In genomic region chr5:163760498-163760897, GRCh38 we compare ENCODE assay signal across 14 cellular contexts.
DNase-seq lines count a peak whose midpoint lies in the region; ATAC-seq and TF ChIP-seq lines count a peak whose summit lies in the region.
"Had no signal": no experiment of that assay in that cellular context is flagged by ENCODE, and none has a peak within 500 bp of the region (broad histone marks: within the 10 kb centered on the region; RNA-seq: fewer than 3 reads in every experiment).

No MANE protein-coding gene starts in this region.

- WGBS in mesendoderm (ENCODE audit: extremely low coverage, insufficient coverage, low lambda C conversion rate): no CpG with 5 or more reads among the region's 3 CpGs

- DNase-seq in AG10803 (ENCODE audit: low read depth) (peak; percentile 76), M059J (ENCODE audit: low read depth) (peak; percentile 90), cardiac fibroblast (ENCODE audit: low read depth in 2 of 2) (peak; percentile 97 to 99), lower lobe of right lung (no peak), mesendoderm (no peak)
- no peak for DNase-seq in effector CD8-positive, alpha-beta T cell (lab: John Stamatoyannopoulos, UW)
- DNase-seq: activated naive CD8-positive, alpha-beta T cell treated with anti-CD3 and anti-CD28 coated beads, Interleukin-2, amount 10 ng/mL, durations not matched to agents 7 days and 5 days; CD4-positive, CD25-positive, alpha-beta regulatory T cell; islet precursor cell; NCI-H1417; stimulated activated CD4-positive, alpha-beta T cell treated with anti-CD3 and anti-CD28 coated beads, Interleukin-4, amount 100 ng/mL, for 24 hours; T-helper 2 cell had no signal

- H3K4ac ChIP-seq in mesendoderm (ENCODE audit: low read depth, low read length): no peak overlapping the region

- H3K4me2 ChIP-seq in mesendoderm (ENCODE audit: low read length): no peak overlapping the region

- no peak overlapping the region for H3K9ac ChIP-seq in mesendoderm (ENCODE audit: low read length)

- no peak overlapping the region for H2BK15ac ChIP-seq in mesendoderm (replicated peaks; ENCODE audit: low read depth)

- no peaks in the 10 kb centered on the region for H3K9me3 ChIP-seq in lower lobe of right lung

- H3K79me1 ChIP-seq in mesendoderm (ENCODE audit: low read length): no peaks in the 10 kb centered on the region

- intact Hi-C loops in lower lobe of right lung (cut with DNase I): no loop called here

- H3K4me3 ChIP-seq in AG10803 (ENCODE audit: low read length) (no peak overlapping the region), cardiac fibroblast (replicated peaks in 1 of 2; ENCODE audit: low read depth in 2 of 2, low read length in 2 of 2) (no peak overlapping the region), lower lobe of right lung (no peak overlapping the region), mesendoderm (ENCODE audit: low read length) (no peak overlapping the region)

- ATAC-seq in lower lobe of right lung: peak; percentile 56 to 66
- no peak for ATAC-seq in HG03159 (IDR thresholded peaks at IDR 0.05; ENCODE audit: unreplicated experiment)
- no peak for ATAC-seq in HG02610 (IDR thresholded peaks at IDR 0.05; ENCODE audit: unreplicated experiment)

- H3K56ac ChIP-seq in mesendoderm (ENCODE audit: low read length): no peak overlapping the region

- H2BK5ac ChIP-seq in mesendoderm (ENCODE audit: low read length): no peak overlapping the region

- TF ChIP-seq CTCF in AG10803 (conservative IDR thresholded peaks at IDR 0.05; ENCODE audit: low read length): no peak
- TF ChIP-seq CTCF in cardiac fibroblast (IDR thresholded peaks at IDR 0.05; ENCODE audit: low read depth, low read length): no peak
- TF ChIP-seq CTCF in lower lobe of right lung (IDR thresholded peaks at IDR 0.05): no peak

- no peak overlapping the region for H3K23ac ChIP-seq in mesendoderm (ENCODE audit: low read length)

- no peak overlapping the region for H4K8ac ChIP-seq in mesendoderm (ENCODE audit: low read depth, low read length)

- H3K18ac ChIP-seq in mesendoderm (ENCODE audit: low read length): no peak overlapping the region

- H2AK5ac ChIP-seq in mesendoderm (ENCODE audit: low read length): no peak overlapping the region

- H3K4me1 ChIP-seq in lower lobe of right lung (no peaks in the 10 kb centered on the region), mesendoderm (ENCODE audit: control insufficient read depth, low read depth, low read length) (no peaks in the 10 kb centered on the region)

- no peaks in the 10 kb centered on the region for H3K79me2 ChIP-seq in mesendoderm (ENCODE audit: control insufficient read depth, insufficient read depth, low read length)

- H2BK120ac ChIP-seq in mesendoderm (ENCODE audit: low read depth, low read length): no peak overlapping the region

- no peak overlapping the region for H4K5ac ChIP-seq in mesendoderm (ENCODE audit: low read length)

- H3K27ac ChIP-seq in lower lobe of right lung (no peak overlapping the region), mesendoderm (ENCODE audit: low read depth, low read length) (no peak overlapping the region)

- H3K36me3 ChIP-seq in lower lobe of right lung (no peaks in the 10 kb centered on the region), mesendoderm (ENCODE audit: control insufficient read depth, insufficient read depth, low read length) (no peaks in the 10 kb centered on the region)

- H3K27me3 ChIP-seq in lower lobe of right lung (ENCODE audit: low read depth): no peaks in the 10 kb centered on the region
- no peaks in the 10 kb centered on the region for H3K27me3 ChIP-seq in mesendoderm (ENCODE audit: insufficient read depth, low read length, poor library complexity)

Comparison
In these comparisons a context has a peak if more than half of its experiments do, and no peak if none do; other contexts are left out.
1. DNase-seq: peak in AG10803 (single experiment), M059J (single experiment) and cardiac fibroblast (2 of 2); none in lower lobe of right lung (single experiment), effector CD8-positive, alpha-beta T cell (single experiment) and mesendoderm (single experiment).
2. ATAC-seq: peak in lower lobe of right lung (2 of 2); none in HG03159 (single experiment) and HG02610 (single experiment).